Comparison of ENCODE assay signal across 15 cellular contexts in genomic region chr10:31036209-31036608, GRCh38. TPM values are rescaled to one million over a fixed set of nuclear protein-coding genes. Genes with fewer than 3 reads are reported as not detected.
DNase-seq lines count a peak whose midpoint lies in the region; ATAC-seq and TF ChIP-seq lines count a peak whose summit lies in the region.
"Had no signal": no experiment of that assay in that cellular context is flagged by ENCODE, and none has a peak within 500 bp of the region (broad histone marks: within the 10 kb centered on the region; RNA-seq: fewer than 3 reads in every experiment).

No MANE protein-coding gene starts in this region.

- DNase-seq in ELR (ENCODE audit: low read depth) (peak; percentile 58), M059J (ENCODE audit: low read depth) (peak; percentile 60), astrocyte of the spinal cord (ENCODE audit: low read depth, low spot score) (peak; percentile 35), kidney tubule cell (ENCODE audit: low spot score) (peak; percentile 46), NCI-H2029 (lab: John Stamatoyannopoulos, UW) (no peak), SIG-M5 (lab: John Stamatoyannopoulos, UW) (no peak), left cardiac atrium (no peak), transverse colon (no peak)
- DNase-seq: activated naive CD8-positive, alpha-beta T cell treated with anti-CD3 and anti-CD28 coated beads, Interleukin-2, amount 50 U/mL, for 24 hours; NCI-H345; nephron progenitor cell had no signal

- in situ Hi-C loops in astrocyte of the spinal cord (cut with HindIII; ENCODE audit: low sequenced_read_pairs) (no loop called here), transverse colon (cut with MboI; ENCODE audit: low pct_ligation_motif_present in 1 of 4, low pct_unique_long_range_greater_than_20kb in 1 of 4, low sequenced_read_pairs in 3 of 4) (loop anchor here in 2 of 4 donors (25.0 kb wide), 1 partner anchor 249 kb away; no protein-coding TSS in a partner anchor)

- H3K9me3 ChIP-seq in transverse colon: no peaks in the 10 kb centered on the region

- 86% methylated on average over 1 to 4 of the region's 4 CpGs for WGBS in transverse colon (ENCODE audit: low coverage in 1 of 2), 2 donors

- no peak for TF ChIP-seq EP300 in transverse colon (IDR thresholded peaks at IDR 0.05; ENCODE audit: low read depth)

- H3K4me3 ChIP-seq in astrocyte of the spinal cord (ENCODE audit: low read depth, low read length) (no peak overlapping the region), transverse colon (no peak overlapping the region)
- H3K4me3 ChIP-seq: coronary artery, skin epidermis had no signal

- no peak for ATAC-seq in left cardiac atrium
- ATAC-seq: activated naive CD8-positive, alpha-beta T cell treated with anti-CD3 and anti-CD28 coated beads, Interleukin-2, amount 50 U/mL, for 24 hours; left lobe of liver; Right ventricle myocardium inferior had no signal

- no peak overlapping the region for H3K27ac ChIP-seq in transverse colon

- intact Hi-C loops in left cardiac atrium (cut with DNase I) (loop anchor here (10.0 kb wide), 2 partner anchors 99 to 119 kb away; no protein-coding TSS in a partner anchor), transverse colon (cut with DNase I; ENCODE audit: low total_unique reads) (no loop called here)

- TF ChIP-seq CTCF in astrocyte of the spinal cord (IDR thresholded peaks at IDR 0.05; ENCODE audit: low read depth, low read length) (no peak), transverse colon (IDR thresholded peaks at IDR 0.05) (no peak)

- no peak for TF ChIP-seq POLR2A in transverse colon (IDR thresholded peaks at IDR 0.05)

- no peaks in the 10 kb centered on the region for H3K27me3 ChIP-seq in transverse colon

- peaks cover 0 to 10% (median 1%) of the 10 kb centered on the region in 4 donors for H3K4me1 ChIP-seq in transverse colon

- H3K36me3 ChIP-seq in transverse colon: no peaks in the 10 kb centered on the region

RNA-seq across cellular contexts. Expression of gene ZNF438, which starts 4.5 kb away (rescaled TPM):
- total RNA-seq in M059J (2014; rRNA removed; shearing (Covaris generic)): 2.5 and 3.4 TPM in 2 replicates
- 10 to 100 TPM; 11.4 to 11.6 TPM for total RNA-seq in left cardiac atrium
- 1 to 10 TPM; 4.4 to 7.4 (median 6.4) TPM for total RNA-seq in transverse colon

Comparison
In these comparisons a context has a peak if more than half of its experiments do, and no peak if none do; other contexts are left out.
1. DNase-seq: peak in ELR (single experiment), M059J (single experiment), astrocyte of the spinal cord (single experiment) and kidney tubule cell (single experiment); none in NCI-H2029 (single experiment), SIG-M5 (single experiment), left cardiac atrium (single experiment) and transverse colon (single experiment).